ENCODE assay signal across 11 cellular contexts in the genomic region with DNA sequence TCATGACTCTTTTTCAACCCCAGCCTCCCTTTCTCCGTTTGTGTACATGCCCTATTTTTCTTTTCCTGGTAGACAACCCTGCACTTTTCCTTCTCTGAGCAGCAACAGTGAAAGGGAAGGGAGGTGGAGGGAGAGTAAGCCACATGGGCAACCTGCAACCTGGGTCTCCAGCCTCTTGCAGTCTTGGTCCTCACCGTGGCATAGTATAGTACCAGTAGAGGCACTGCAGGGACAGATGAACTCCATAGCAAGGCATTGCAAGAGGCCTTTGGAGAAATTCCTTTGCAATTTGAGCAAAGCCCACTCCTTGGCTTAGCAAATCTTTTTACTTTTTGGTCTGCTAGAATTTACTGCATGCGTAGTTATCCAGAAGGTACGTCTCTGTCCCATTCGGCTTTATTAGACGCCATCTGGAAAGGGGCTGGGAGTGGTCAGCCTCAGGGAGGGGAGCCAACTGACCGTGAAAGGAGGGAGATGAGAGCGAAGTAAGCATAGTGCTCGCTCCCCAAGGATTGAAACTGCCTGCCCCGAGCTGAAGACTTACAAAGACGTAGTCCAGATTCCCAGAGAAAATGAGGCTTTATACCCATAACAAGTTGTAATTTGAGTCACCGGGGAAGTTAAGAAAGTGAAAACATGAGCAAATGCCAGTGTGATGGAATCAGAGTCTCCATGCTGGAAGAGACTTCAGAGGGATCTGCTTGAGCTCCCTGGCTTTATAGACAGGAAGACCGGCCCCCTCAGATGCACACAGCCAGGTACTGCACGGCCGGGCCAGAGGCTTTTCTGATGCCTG.
DNase-seq lines count a peak whose midpoint lies in the region; ATAC-seq and TF ChIP-seq lines count a peak whose summit lies in the region.
"Had no signal": no experiment of that assay in that cellular context is flagged by ENCODE, and none has a peak within 500 bp of the region (broad histone marks: within the 10 kb centered on the region; RNA-seq: fewer than 3 reads in every experiment).

No MANE protein-coding gene starts in this region.

- peaks cover 11% of the 10 kb centered on the region for H3K27me3 Mint-ChIP-seq in activated CD4-positive, alpha-beta T cell treated with anti-CD3 and anti-CD28 coated beads, Interleukin-2, amount 10 ng/mL, durations not matched to agents 24 days and 14 days

- H3K4me3 Mint-ChIP-seq in activated CD4-positive, alpha-beta T cell treated with anti-CD3 and anti-CD28 coated beads, Interleukin-2, amount 10 ng/mL, durations not matched to agents 24 days and 14 days = no peak overlapping the region
- H3K4me3 Mint-ChIP-seq: naive thymus-derived CD8-positive, alpha-beta T cell had no signal

- no peaks in the 10 kb centered on the region for H3K9me3 Mint-ChIP-seq in activated CD4-positive, alpha-beta T cell treated with anti-CD3 and anti-CD28 coated beads, Interleukin-2, amount 10 ng/mL, durations not matched to agents 24 days and 14 days
- H3K9me3 Mint-ChIP-seq: naive thymus-derived CD8-positive, alpha-beta T cell had no signal

- no peak overlapping the region; the same call in 1 of the 2 replicates for H3K4me3 ChIP-seq in HFF-Myc (replicated peaks; ENCODE audit: low read depth, low read length)
- no peak overlapping the region for H3K4me3 ChIP-seq in lower lobe of right lung
- H3K4me3 ChIP-seq in SJCRH30 = no peak overlapping the region

- H3K27ac Mint-ChIP-seq in activated CD4-positive, alpha-beta T cell treated with anti-CD3 and anti-CD28 coated beads, Interleukin-2, amount 10 ng/mL, durations not matched to agents 24 days and 14 days = no peak overlapping the region

- no peaks in the 10 kb centered on the region for H3K27me3 ChIP-seq in lower lobe of right lung (ENCODE audit: low read depth)
- H3K27me3 ChIP-seq in SJCRH30 = peaks cover 7% of the 10 kb centered on the region; the same call in 1 of the 2 replicates

- intact Hi-C loops in lower lobe of right lung (cut with DNase I) = no loop called here
- intact Hi-C loops in activated CD4-positive, alpha-beta T cell treated with anti-CD3 and anti-CD28 coated beads, Interleukin-2, amount 10 ng/mL, durations not matched to agents 24 days and 14 days (cut with micrococcal nuclease) = loop anchor here (10.0 kb wide), 1 partner anchor 160 kb away; no protein-coding TSS in a partner anchor

- H3K4me1 ChIP-seq in lower lobe of right lung (peaks cover 34% of the 10 kb centered on the region), SJCRH30 (no peaks in the 10 kb centered on the region)

- H3K27ac ChIP-seq in caudate nucleus (ENCODE audit: low read depth, low read length) (peak overlapping the region; percentile 33), lower lobe of right lung (peak overlapping the region; percentile 24), SJCRH30 (no peak overlapping the region)

- no peak for ATAC-seq in lower lobe of right lung
- ATAC-seq: naive thymus-derived CD8-positive, alpha-beta T cell had no signal

- DNase-seq in HFF-Myc (ENCODE audit: extremely low read depth, low read depth) (peak; percentile 48), caudate nucleus (lab: John Stamatoyannopoulos, UW) (no peak), lower lobe of right lung (no peak), stromal cell of bone marrow (ENCODE audit: low read depth) (peak; percentile 86), COR-L47 (lab: John Stamatoyannopoulos, UW) (no peak), SJCRH30 (no peak)
- no peak for DNase-seq in stimulated activated CD4-positive, alpha-beta T cell treated with anti-CD3 and anti-CD28 coated beads, Interleukin-2, amount 100 ng/mL, for 24 hours
- no peak for DNase-seq in activated CD4-positive, alpha-beta T cell treated with anti-CD3 and anti-CD28 coated beads, Interleukin-2, amount 10 ng/mL, durations not matched to agents 24 days and 14 days
- DNase-seq: naive thymus-derived CD8-positive, alpha-beta T cell; NCI-H748 treated with DMSO at 0.1 percent for 48 hours; SW 1271 had no signal

- peak; percentile 18 for TF ChIP-seq CTCF in HFF-Myc (IDR thresholded peaks at IDR 0.05; ENCODE audit: low read depth, low read length, missing control alignments)
- no peak for TF ChIP-seq CTCF in lower lobe of right lung (IDR thresholded peaks at IDR 0.05)

- peaks cover 4% of the 10 kb centered on the region for H3K4me1 Mint-ChIP-seq in activated CD4-positive, alpha-beta T cell treated with anti-CD3 and anti-CD28 coated beads, Interleukin-2, amount 10 ng/mL, durations not matched to agents 24 days and 14 days

- H3K36me3 ChIP-seq in lower lobe of right lung (no peaks in the 10 kb centered on the region), SJCRH30 (no peaks in the 10 kb centered on the region)

- H3K36me3 Mint-ChIP-seq in activated CD4-positive, alpha-beta T cell treated with anti-CD3 and anti-CD28 coated beads, Interleukin-2, amount 10 ng/mL, durations not matched to agents 24 days and 14 days (ENCODE audit: low read depth) = no peaks in the 10 kb centered on the region
- H3K36me3 Mint-ChIP-seq: naive thymus-derived CD8-positive, alpha-beta T cell had no signal

- no peaks in the 10 kb centered on the region for H3K9me3 ChIP-seq in lower lobe of right lung
- no peaks in the 10 kb centered on the region for H3K9me3 ChIP-seq in SJCRH30 (replicated peaks)

Comparison
In these comparisons a context has a peak if more than half of its experiments do, and no peak if none do; other contexts are left out.
1. DNase-seq: peak in HFF-Myc (single experiment) and stromal cell of bone marrow (single experiment); none in caudate nucleus (0 of 61), lower lobe of right lung (single experiment), stimulated activated CD4-positive, alpha-beta T cell treated with anti-CD3 and anti-CD28 coated beads, Interleukin-2, amount 100 ng/mL, for 24 hours (0 of 2), COR-L47 (single experiment), activated CD4-positive, alpha-beta T cell treated with anti-CD3 and anti-CD28 coated beads, Interleukin-2, amount 10 ng/mL, durations not matched to agents 24 days and 14 days (single experiment) and SJCRH30 (0 of 2).